ENCODE assay signal across 8 cellular contexts in genomic region chr2:201072201-201072530, GRCh38. TPM values are rescaled to one million over a fixed set of nuclear protein-coding genes. Genes with fewer than 3 reads are reported as not detected.
A peak's percentile ranks its signal among the peaks of the same experiment; 100 is the strongest.
DNase-seq lines count a peak whose midpoint lies in the region; ATAC-seq and TF ChIP-seq lines count a peak whose summit lies in the region.

No MANE protein-coding gene starts in this region.

- peaks cover 1 to 34% (median 15%) of the 10 kb centered on the region in 11 experiments; a peak in 14 of 22 replicates for H4K20me1 ChIP-seq in BLaER1 treated with 17β-estradiol and CSF1 and Interleukin-3, amounts not matched to agents 10 nM and 100 nM

- H3K27ac Mint-ChIP-seq in HFFc6, result peak overlapping the region; percentile 93
- peak overlapping the region; percentile 93 for H3K27ac Mint-ChIP-seq in activated T-helper 2 cell treated with anti-CD3 and anti-CD28 coated beads, Interferon-gamma antibody, Interleukin-2, Interleukin-4, amounts not matched to agents 10 μg/mL and 5 μg/mL and 100 μg/mL, durations not matched to agents 14 hours and 24 hours and 36 hours

- intact Hi-C loops in activated T-helper 2 cell treated with anti-CD3 and anti-CD28 coated beads, Interferon-gamma antibody, Interleukin-2, Interleukin-4, amounts not matched to agents 10 μg/mL and 5 μg/mL and 100 μg/mL, durations not matched to agents 14 hours and 24 hours and 36 hours (cut with micrococcal nuclease), result loop anchor here (5.0 kb wide), 1 partner anchor 50 kb away; no protein-coding TSS in a partner anchor
- intact Hi-C loops in left colon (cut with DNase I, micrococcal nuclease), result no loop called here

- peak overlapping the region; percentile 97 for H3K4me3 Mint-ChIP-seq in HFFc6
- H3K4me3 Mint-ChIP-seq in activated T-helper 2 cell treated with anti-CD3 and anti-CD28 coated beads, Interferon-gamma antibody, Interleukin-2, Interleukin-4, amounts not matched to agents 10 μg/mL and 5 μg/mL and 100 μg/mL, durations not matched to agents 14 hours and 24 hours and 36 hours (ENCODE audit: low read depth), result peak overlapping the region; percentile 93

- peaks cover 0 to 3% (median 0%) of the 10 kb centered on the region in 11 experiments; a peak in 1 of 22 replicates for H3K36me3 ChIP-seq in BLaER1 treated with 17β-estradiol and CSF1 and Interleukin-3, amounts not matched to agents 10 nM and 100 nM
- no peaks in the 10 kb centered on the region for H3K36me3 ChIP-seq in tibial nerve

- DNase-seq in HFFc6 (no peak), left colon (no peak), tibial nerve (ENCODE audit: low spot score in 2 of 2) (no peak), pons (ENCODE audit: low spot score) (no peak)
- DNase-seq in activated T-helper 2 cell treated with anti-CD3 and anti-CD28 coated beads, Interferon-gamma antibody, Interleukin-2, Interleukin-4, amounts not matched to agents 10 μg/mL and 5 μg/mL and 100 μg/mL, durations not matched to agents 14 hours and 24 hours and 36 hours (ENCODE audit: low spot score), result no peak

- peaks cover 33% of the 10 kb centered on the region for H3K4me1 Mint-ChIP-seq in HFFc6 (ENCODE audit: low read depth)
- H3K4me1 Mint-ChIP-seq in activated T-helper 2 cell treated with anti-CD3 and anti-CD28 coated beads, Interferon-gamma antibody, Interleukin-2, Interleukin-4, amounts not matched to agents 10 μg/mL and 5 μg/mL and 100 μg/mL, durations not matched to agents 14 hours and 24 hours and 36 hours (ENCODE audit: low read depth), result peaks cover 32% of the 10 kb centered on the region

- H3K4me3 ChIP-seq in BLaER1 treated with 17β-estradiol and CSF1 and Interleukin-3, amounts not matched to agents 10 nM and 100 nM, result peak overlapping the region; percentile 70 to 96 (median 90)
- H3K4me3 ChIP-seq in tibial nerve, result peak overlapping the region; percentile 71 to 100 (median 90)

- no peaks in the 10 kb centered on the region for H3K27me3 ChIP-seq in BLaER1 treated with 17β-estradiol and CSF1 and Interleukin-3, amounts not matched to agents 10 nM and 100 nM
- no peaks in the 10 kb centered on the region for H3K27me3 ChIP-seq in tibial nerve

- no peak for TF ChIP-seq POLR2A in tibial nerve (IDR thresholded peaks at IDR 0.05)

- H3K36me3 Mint-ChIP-seq in HFFc6 (ENCODE audit: low read depth), result peaks cover 14% of the 10 kb centered on the region
- peaks cover 6% of the 10 kb centered on the region for H3K36me3 Mint-ChIP-seq in activated T-helper 2 cell treated with anti-CD3 and anti-CD28 coated beads, Interferon-gamma antibody, Interleukin-2, Interleukin-4, amounts not matched to agents 10 μg/mL and 5 μg/mL and 100 μg/mL, durations not matched to agents 14 hours and 24 hours and 36 hours (ENCODE audit: low read depth)

- no peak for TF ChIP-seq CTCF in HFFc6 (IDR thresholded peaks at IDR 0.05)
- no peak for TF ChIP-seq CTCF in tibial nerve (IDR thresholded peaks at IDR 0.05)

- no peak for TF ChIP-seq EP300 in tibial nerve (IDR thresholded peaks at IDR 0.05)

- H3K9ac ChIP-seq in BLaER1 treated with 17β-estradiol and CSF1 and Interleukin-3, amounts not matched to agents 10 nM and 100 nM, result peak overlapping the region; percentile 85 to 97 (median 94)

- peak overlapping the region; percentile 85 to 97 (median 94); a peak in 21 of 22 replicates for H3K27ac ChIP-seq in BLaER1 treated with 17β-estradiol and CSF1 and Interleukin-3, amounts not matched to agents 10 nM and 100 nM
- peak overlapping the region in 3 of 4 donors; percentile 59 to 93 (median 82) for H3K27ac ChIP-seq in tibial nerve

- 2 to 3% methylated on average over 5 of the region's 5 CpGs for WGBS in tibial nerve, 2 donors

- no peaks in the 10 kb centered on the region; a peak in 1 of 22 replicates for H3K9me3 ChIP-seq in BLaER1 treated with 17β-estradiol and CSF1 and Interleukin-3, amounts not matched to agents 10 nM and 100 nM (replicated peaks in 1 of 11)
- H3K9me3 ChIP-seq in tibial nerve, result no peaks in the 10 kb centered on the region

- H3K4me1 ChIP-seq in BLaER1 treated with 17β-estradiol and CSF1 and Interleukin-3, amounts not matched to agents 10 nM and 100 nM, result peaks cover 31 to 46% (median 41%) of the 10 kb centered on the region in 10 experiments
- H3K4me1 ChIP-seq in tibial nerve, result peaks cover 5 to 78% (median 27%) of the 10 kb centered on the region in 4 donors

- no peaks in the 10 kb centered on the region; the same call in none of the 2 replicates for H3K27me3 Mint-ChIP-seq in HFFc6 (ENCODE audit: insufficient read depth)
- no peaks in the 10 kb centered on the region for H3K27me3 Mint-ChIP-seq in activated T-helper 2 cell treated with anti-CD3 and anti-CD28 coated beads, Interferon-gamma antibody, Interleukin-2, Interleukin-4, amounts not matched to agents 10 μg/mL and 5 μg/mL and 100 μg/mL, durations not matched to agents 14 hours and 24 hours and 36 hours (ENCODE audit: low read depth)

- peak overlapping the region; percentile 61 to 95 (median 82) for H3K4me2 ChIP-seq in BLaER1 treated with 17β-estradiol and CSF1 and Interleukin-3, amounts not matched to agents 10 nM and 100 nM

- no peaks in the 10 kb centered on the region for H3K9me3 Mint-ChIP-seq in HFFc6
- H3K9me3 Mint-ChIP-seq in activated T-helper 2 cell treated with anti-CD3 and anti-CD28 coated beads, Interferon-gamma antibody, Interleukin-2, Interleukin-4, amounts not matched to agents 10 μg/mL and 5 μg/mL and 100 μg/mL, durations not matched to agents 14 hours and 24 hours and 36 hours, result no peaks in the 10 kb centered on the region

- ATAC-seq in left colon (peak; percentile 9), GM18519 (IDR thresholded peaks at IDR 0.05; ENCODE audit: low FRiP score, unreplicated experiment) (no peak), HG03095 (IDR thresholded peaks at IDR 0.05; ENCODE audit: unreplicated experiment) (no peak)

RNA-seq across cellular contexts. Expression of gene NDUFB3, which starts 0.4 kb away (rescaled TPM):
- 100 to 1,000 TPM; 132 to 167 (median 151) TPM for total RNA-seq in HFFc6 (2021; fragmentation: NEBNext Ultra II Directional; extraction: Animal tissue kit (Norgen Biotek cat#: 25700))
- 123 and 125 TPM in 2 replicates for total RNA-seq in activated T-helper 2 cell treated with anti-CD3 and anti-CD28 coated beads, Interferon-gamma antibody, Interleukin-2, Interleukin-4, amounts not matched to agents 10 μg/mL and 5 μg/mL and 100 μg/mL, durations not matched to agents 14 hours and 24 hours and 36 hours
- total RNA-seq in left colon, result 100 to 1,000 TPM; 152 to 153 TPM
- 10 to 100 TPM; 30.8 to 55.7 (median 52.1) TPM for total RNA-seq in tibial nerve

RNA-seq across cellular contexts. Expression of gene HYCC2, which starts 0.7 kb away (rescaled TPM):
- 10 to 100 TPM; 12.1 to 17.6 (median 13.5) TPM for total RNA-seq in HFFc6 (2021; fragmentation: NEBNext Ultra II Directional; extraction: Animal tissue kit (Norgen Biotek cat#: 25700))
- 20.1 and 23.8 TPM in 2 replicates for total RNA-seq in activated T-helper 2 cell treated with anti-CD3 and anti-CD28 coated beads, Interferon-gamma antibody, Interleukin-2, Interleukin-4, amounts not matched to agents 10 μg/mL and 5 μg/mL and 100 μg/mL, durations not matched to agents 14 hours and 24 hours and 36 hours
- total RNA-seq in left colon, result 10 to 100 TPM; 45.0 to 46.2 TPM
- total RNA-seq in tibial nerve, result 10 to 100 TPM; 17.3 to 27.9 (median 18.6) TPM

RNA-seq across cellular contexts. Expression of gene CFLAR, which starts 43.8 kb away (rescaled TPM):
- total RNA-seq in HFFc6 (2021; fragmentation: NEBNext Ultra II Directional; extraction: Animal tissue kit (Norgen Biotek cat#: 25700)), result 10 to 100 TPM; 56.0 to 65.1 (median 59.1) TPM
- 255 and 268 TPM in 2 replicates for total RNA-seq in activated T-helper 2 cell treated with anti-CD3 and anti-CD28 coated beads, Interferon-gamma antibody, Interleukin-2, Interleukin-4, amounts not matched to agents 10 μg/mL and 5 μg/mL and 100 μg/mL, durations not matched to agents 14 hours and 24 hours and 36 hours
- total RNA-seq in left colon (100 to 1,000 TPM; 139 to 152 TPM), tibial nerve (100 to 1,000 TPM; 158 to 284 (median 220) TPM)
